Comparison of ENCODE assay signal across 28 cellular contexts in genomic region chr4:111649308-111649707, GRCh38.
DNase-seq lines count a peak whose midpoint lies in the region; ATAC-seq, FAIRE-seq and TF ChIP-seq lines count a peak whose summit lies in the region.
"Had no signal": no experiment of that assay in that cellular context is flagged by ENCODE, and none has a peak within 500 bp of the region (broad histone marks: within the 10 kb centered on the region; RNA-seq: fewer than 3 reads in every experiment).

No MANE protein-coding gene starts in this region.

- no peak for TF ChIP-seq EP300 in H1 (IDR thresholded peaks at IDR 0.05; ENCODE audit: borderline replicate concordance in 1 of 2, low read depth in 2 of 2, low read length in 2 of 2)

- H3K4me3 Mint-ChIP-seq in activated T-cell treated with anti-CD3 and anti-CD28 coated beads, Interleukin-2, amount 50 U/mL, for 72 hours = no peak overlapping the region
- H3K4me3 Mint-ChIP-seq: activated CD8-positive, alpha-beta T cell treated with anti-CD3 and anti-CD28 coated beads, Interleukin-2, amount 10 ng/mL, durations not matched to agents 7 days and 5 days; activated naive CD4-positive, alpha-beta T cell treated with anti-CD3 and anti-CD28 coated beads, Interleukin-2, amount 10 ng/mL, durations not matched to agents 7 days and 5 days; activated T-cell treated with anti-CD3 and anti-CD28 coated beads, Interleukin-2, amount 50 U/mL, for 24 hours; CD4-positive, alpha-beta memory T cell; memory B cell; naive thymus-derived CD8-positive, alpha-beta T cell; stimulated activated effector memory CD8-positive, alpha-beta T cell treated with anti-CD3 and anti-CD28 coated beads, Interleukin-12 subunit alpha, Interleukin-12 subunit beta, amount 100 ng/mL, for 72 hours had no signal

- no peaks in the 10 kb centered on the region for H3K27me3 Mint-ChIP-seq in activated T-cell treated with anti-CD3 and anti-CD28 coated beads, Interleukin-2, amount 50 U/mL, for 72 hours (ENCODE audit: low read depth)
- H3K27me3 Mint-ChIP-seq: activated naive CD4-positive, alpha-beta T cell treated with anti-CD3 and anti-CD28 coated beads, Interleukin-2, amount 10 ng/mL, durations not matched to agents 7 days and 5 days; activated T-cell treated with anti-CD3 and anti-CD28 coated beads, Interleukin-2, amount 50 U/mL, for 24 hours; CD4-positive, alpha-beta memory T cell had no signal

- H4K8ac ChIP-seq in H1 (ENCODE audit: extremely low read depth, insufficient read depth, low read length) = no peak overlapping the region

- BruUV-seq in PC-9 (replicated peaks; lab: Mats Ljungman, UMichigan) = no TSS peak

- H2BK15ac ChIP-seq in H1 (ENCODE audit: low read length) = no peak overlapping the region

- no peak overlapping the region; the same call in 1 of the 2 replicates for H2BK20ac ChIP-seq in H1 (ENCODE audit: low read length)

- no peak overlapping the region for H4K5ac ChIP-seq in H1 (ENCODE audit: insufficient read length, low read depth, low read length)

- no peak overlapping the region for H2BK120ac ChIP-seq in H1 (replicated peaks; ENCODE audit: low read depth, low read length)

- intact Hi-C loops in PC-9 (cut with micrococcal nuclease; ENCODE audit: unreplicated experiment) = no loop called here
- intact Hi-C loops in left ventricle myocardium superior (cut with micrococcal nuclease) = no loop called here

- H3K9me2 ChIP-seq in PC-9 (ENCODE audit: insufficient read depth) = no peaks in the 10 kb centered on the region

- TF ChIP-seq RAD21 in H1 (IDR thresholded peaks at IDR 0.05 in 1 of 2, conservative IDR thresholded peaks at IDR 0.05 in 1 of 2; ENCODE audit: low read depth in 2 of 2, low read length in 2 of 2) = no peak

- TF ChIP-seq POLR2A in H1 (IDR thresholded peaks at IDR 0.05; ENCODE audit: control extremely low read depth in 1 of 2, low read depth in 2 of 2, low read length in 2 of 2) = no peak

- CTCF ChIA-PET in H1 (lab: Charles Lee; ENCODE audit: partially characterized antibody) (interaction anchor here (1.0 to 1.5 kb wide), 5 partner anchors 18 to 205 kb away, joined by 3 to 4 read pairs (median 4); no protein-coding TSS in a partner anchor), PC-9 (lab: Charles Lee) (no interaction called here)

- H3K4me2 ChIP-seq in H1 (ENCODE audit: insufficient read depth in 1 of 2, low read depth in 2 of 2, low read length in 2 of 2) = no peak overlapping the region; a peak in 1 of 4 replicates
- H3K4me2 ChIP-seq in PC-9 = no peak overlapping the region

- H3K4ac ChIP-seq in H1 (replicated peaks; ENCODE audit: insufficient read length, low read depth, low read length) = no peak overlapping the region

- H3K4me3 ChIP-seq in H1 (ENCODE audit: extremely low read depth in 1 of 4, insufficient read depth in 2 of 4, low read depth in 3 of 4, low read length in 4 of 4) (no peak overlapping the region), PC-9 (no peak overlapping the region)
- H3K4me3 ChIP-seq: gastroesophageal sphincter, pancreas, SJSA1 had no signal

- H3K14ac ChIP-seq in H1 (ENCODE audit: insufficient read length) = no peak overlapping the region

- H2AK5ac ChIP-seq in H1 (ENCODE audit: low read depth, low read length) = no peak overlapping the region

- H3K4me1 ChIP-seq in H1 (replicated peaks in 1 of 4; ENCODE audit: control insufficient read depth in 3 of 4, insufficient read depth in 4 of 4, low read length in 3 of 4) = peaks cover 0 to 17% (median 5%) of the 10 kb centered on the region in 4 experiments; a peak in 2 of 7 replicates
- H3K4me1 ChIP-seq in PC-9 (replicated peaks; ENCODE audit: insufficient read depth) = no peaks in the 10 kb centered on the region
- H3K4me1 ChIP-seq: gastroesophageal sphincter, pancreas, SJSA1 had no signal

- H3K18ac ChIP-seq in H1 (ENCODE audit: extremely low read depth, low read length) = no peak overlapping the region

- H4K20me1 ChIP-seq in H1 (replicated peaks in 1 of 2; ENCODE audit: control insufficient read depth in 1 of 2, insufficient read depth in 2 of 2, low read length in 2 of 2) = no peaks in the 10 kb centered on the region
- H4K20me1 ChIP-seq in PC-9 (ENCODE audit: insufficient read depth) = no peaks in the 10 kb centered on the region

- H3K23ac ChIP-seq in H1 (ENCODE audit: insufficient read length) = no peak overlapping the region

- H3K27me3 ChIP-seq in H1 (replicated peaks in 1 of 4; ENCODE audit: control insufficient read depth in 3 of 4, extremely low read depth in 1 of 4, insufficient read depth in 3 of 4, low read length in 3 of 4) (no peaks in the 10 kb centered on the region), PC-9 (ENCODE audit: insufficient read depth, low read depth) (no peaks in the 10 kb centered on the region)
- H3K27me3 ChIP-seq: pancreas had no signal

- H2AFZ ChIP-seq in H1 (ENCODE audit: low read length) (no peak overlapping the region), PC-9 (no peak overlapping the region)

- peaks cover 2% of the 10 kb centered on the region in 2 donors for H3K9me3 Mint-ChIP-seq in activated T-cell treated with anti-CD3 and anti-CD28 coated beads, Interleukin-2, amount 50 U/mL, for 72 hours
- H3K9me3 Mint-ChIP-seq: activated naive CD4-positive, alpha-beta T cell treated with anti-CD3 and anti-CD28 coated beads, Interleukin-2, amount 10 ng/mL, durations not matched to agents 7 days and 5 days; activated T-cell treated with anti-CD3 and anti-CD28 coated beads, Interleukin-2, amount 50 U/mL, for 24 hours; memory B cell had no signal

- H2BK12ac ChIP-seq in H1 (ENCODE audit: low read depth, low read length) = no peak overlapping the region

- no peak for DNase-seq in H1 (ENCODE audit: low read depth in 1 of 2, low spot score in 2 of 2)
- no peak for DNase-seq in PC-9
- no peak for DNase-seq in activated T-cell treated with anti-CD3 and anti-CD28 coated beads, Interleukin-2, amount 50 U/mL, for 72 hours
- no peak for DNase-seq in NCI-H69 (lab: John Stamatoyannopoulos, UW)
- no peak for DNase-seq in left ventricle myocardium superior
- DNase-seq: activated CD4-positive, CD25-positive, alpha-beta regulatory T cell; activated CD8-positive, alpha-beta T cell treated with anti-CD3 and anti-CD28 coated beads, Interleukin-2, amount 10 ng/mL, durations not matched to agents 7 days and 5 days; activated naive CD4-positive, alpha-beta T cell treated with anti-CD3 and anti-CD28 coated beads, Interleukin-2, amount 10 ng/mL, durations not matched to agents 7 days and 5 days; activated T-cell treated with anti-CD3 and anti-CD28 coated beads, Interleukin-2, amount 50 U/mL, for 24 hours; anterior cingulate cortex; CD4-positive, alpha-beta memory T cell; central memory CD4-positive, alpha-beta T cell; HCEC 1CT; kidney glomerular epithelial cell; naive thymus-derived CD8-positive, alpha-beta T cell; NCI-H1436 treated with DMSO at 0.1 percent for 48 hours; NCI-H2171 treated with DMSO at 0.1 percent for 48 hours; NCI-H774; pancreas had no signal

- 78% methylated on average over 3 of the region's 3 CpGs; no CpG with 5 or more reads in 1 of the 2 experiments for WGBS in H1 (ENCODE audit: extremely low coverage in 1 of 2, insufficient coverage in 1 of 2, insufficient read length in 1 of 2, insufficient replicate concordance in 2 of 2, low coverage in 1 of 2, low lambda C conversion rate in 2 of 2, missing lambda C conversion rate in 1 of 2), 2 experiments

- H3K4me1 Mint-ChIP-seq in activated T-cell treated with anti-CD3 and anti-CD28 coated beads, Interleukin-2, amount 50 U/mL, for 72 hours (ENCODE audit: low read depth) = no peaks in the 10 kb centered on the region
- H3K4me1 Mint-ChIP-seq: activated naive CD4-positive, alpha-beta T cell treated with anti-CD3 and anti-CD28 coated beads, Interleukin-2, amount 10 ng/mL, durations not matched to agents 7 days and 5 days; CD4-positive, alpha-beta memory T cell; naive thymus-derived CD8-positive, alpha-beta T cell; stimulated activated effector memory CD8-positive, alpha-beta T cell treated with anti-CD3 and anti-CD28 coated beads, Interleukin-12 subunit alpha, Interleukin-12 subunit beta, amount 100 ng/mL, for 72 hours had no signal

- no peak overlapping the region for H2BK5ac ChIP-seq in H1 (ENCODE audit: low read depth, low read length)

- H3F3A ChIP-seq in PC-9 (ENCODE audit: insufficient read depth, low read depth) = no peaks in the 10 kb centered on the region

- TF ChIP-seq CTCF in H1 (IDR thresholded peaks at IDR 0.05; ENCODE audit: control extremely low read depth in 1 of 3, insufficient read depth in 1 of 3, low read depth in 1 of 3, low read length in 3 of 3) (no peak), PC-9 (conservative IDR thresholded peaks at IDR 0.05) (no peak)

- peak overlapping the region; percentile 10 for H3K56ac ChIP-seq in H1 (replicated peaks; ENCODE audit: insufficient read length, low read depth, low read length)

- no peak overlapping the region for H3K27ac Mint-ChIP-seq in activated T-cell treated with anti-CD3 and anti-CD28 coated beads, Interleukin-2, amount 50 U/mL, for 72 hours
- H3K27ac Mint-ChIP-seq: activated CD8-positive, alpha-beta T cell treated with anti-CD3 and anti-CD28 coated beads, Interleukin-2, amount 10 ng/mL, durations not matched to agents 7 days and 5 days; activated naive CD4-positive, alpha-beta T cell treated with anti-CD3 and anti-CD28 coated beads, Interleukin-2, amount 10 ng/mL, durations not matched to agents 7 days and 5 days; activated T-cell treated with anti-CD3 and anti-CD28 coated beads, Interleukin-2, amount 50 U/mL, for 24 hours; CD4-positive, alpha-beta memory T cell; memory B cell; naive thymus-derived CD8-positive, alpha-beta T cell; stimulated activated effector memory CD8-positive, alpha-beta T cell treated with anti-CD3 and anti-CD28 coated beads, Interleukin-12 subunit alpha, Interleukin-12 subunit beta, amount 100 ng/mL, for 72 hours had no signal

- H3K23me2 ChIP-seq in H1 (ENCODE audit: low read depth, low read length) = no peaks in the 10 kb centered on the region

- H3K36me3 Mint-ChIP-seq in activated T-cell treated with anti-CD3 and anti-CD28 coated beads, Interleukin-2, amount 50 U/mL, for 72 hours (ENCODE audit: insufficient read depth in 2 of 2) = no peaks in the 10 kb centered on the region
- H3K36me3 Mint-ChIP-seq: activated naive CD4-positive, alpha-beta T cell treated with anti-CD3 and anti-CD28 coated beads, Interleukin-2, amount 10 ng/mL, durations not matched to agents 7 days and 5 days; CD4-positive, alpha-beta memory T cell; memory B cell; naive thymus-derived CD8-positive, alpha-beta T cell; stimulated activated effector memory CD8-positive, alpha-beta T cell treated with anti-CD3 and anti-CD28 coated beads, Interleukin-12 subunit alpha, Interleukin-12 subunit beta, amount 100 ng/mL, for 72 hours had no signal

- ATAC-seq in GM18520 (IDR thresholded peaks at IDR 0.05; ENCODE audit: unreplicated experiment) (peak; percentile 52), GM19452 (IDR thresholded peaks at IDR 0.05; ENCODE audit: unreplicated experiment) (peak; percentile 60), HG02885 (IDR thresholded peaks at IDR 0.05; ENCODE audit: poor library complexity, unreplicated experiment) (peak; percentile 51), left ventricle myocardium superior (no peak)
- ATAC-seq in activated T-cell treated with anti-CD3 and anti-CD28 coated beads, Interleukin-2, amount 50 U/mL, for 72 hours (replicated peaks in 1 of 2) = no peak
- ATAC-seq: activated CD8-positive, alpha-beta T cell treated with anti-CD3 and anti-CD28 coated beads, Interleukin-2, amount 10 ng/mL, durations not matched to agents 7 days and 5 days; gastroesophageal sphincter; naive thymus-derived CD8-positive, alpha-beta T cell; Panc1; pancreas; sciatic nerve; stimulated activated effector memory CD8-positive, alpha-beta T cell treated with anti-CD3 and anti-CD28 coated beads, Interleukin-12 subunit alpha, Interleukin-12 subunit beta, amount 100 ng/mL, for 72 hours had no signal

- no peaks in the 10 kb centered on the region for H3K79me2 ChIP-seq in H1 (ENCODE audit: control insufficient read depth in 1 of 2, insufficient read depth in 2 of 2, low read length in 2 of 2)
- no peaks in the 10 kb centered on the region for H3K79me2 ChIP-seq in PC-9 (ENCODE audit: low read depth)

- H3K9me3 ChIP-seq in H1 (ENCODE audit: insufficient read depth in 2 of 2, low read depth in 1 of 2, low read length in 1 of 2) = no peaks in the 10 kb centered on the region
- no peaks in the 10 kb centered on the region for H3K9me3 ChIP-seq in PC-9 (ENCODE audit: insufficient read depth, low read depth)
- H3K9me3 ChIP-seq: gastroesophageal sphincter, pancreas, SJSA1 had no signal

- no peak for FAIRE-seq in H1 (lab: Jason Lieb, UNC)
- FAIRE-seq: pancreas had no signal

- H3K36me3 ChIP-seq in H1 (ENCODE audit: control insufficient read depth in 2 of 4, insufficient read depth in 4 of 4, low read length in 3 of 4) (no peaks in the 10 kb centered on the region), PC-9 (ENCODE audit: low read depth) (no peaks in the 10 kb centered on the region)
- H3K36me3 ChIP-seq: gastroesophageal sphincter, pancreas, SJSA1 had no signal

- POLR2A ChIA-PET in H1 (lab: Charles Lee; ENCODE audit: partially characterized antibody) (interaction anchor here (0.6 kb wide), 1 partner anchor 205 kb away, joined by 3 read pairs; no protein-coding TSS in a partner anchor), PC-9 (lab: Charles Lee; ENCODE audit: unreplicated experiment) (no interaction called here)

- no peak overlapping the region for H3K27ac ChIP-seq in H1 (ENCODE audit: low read depth, low read length)
- H3K27ac ChIP-seq in PC-9 = no peak overlapping the region
- H3K27ac ChIP-seq: gastroesophageal sphincter, pancreas, SJSA1 had no signal

- H3K9ac ChIP-seq in H1 (replicated peaks in 1 of 4; ENCODE audit: extremely low read depth in 1 of 4, low read depth in 3 of 4, low read length in 3 of 4) = no peak overlapping the region

- H3K79me1 ChIP-seq in H1 (ENCODE audit: low read depth, low read length) = no peaks in the 10 kb centered on the region

- H4K91ac ChIP-seq in H1 (replicated peaks; ENCODE audit: insufficient read length, low read length) = no peak overlapping the region

Comparison
In these comparisons a context has a peak if more than half of its experiments do, and no peak if none do; other contexts are left out.
1. ATAC-seq: peak in GM18520 (single experiment), GM19452 (single experiment) and HG02885 (single experiment); none in activated T-cell treated with anti-CD3 and anti-CD28 coated beads, Interleukin-2, amount 50 U/mL, for 72 hours (0 of 2) and left ventricle myocardium superior (single experiment).